8 cellular contexts compared by ENCODE assay signal in genomic region chr10:93991596-93992284, GRCh38. TPM values are rescaled to one million over a fixed set of nuclear protein-coding genes. Genes with fewer than 3 reads are reported as not detected.
DNase-seq lines count a peak whose midpoint lies in the region; ATAC-seq and TF ChIP-seq lines count a peak whose summit lies in the region.

No MANE protein-coding gene starts in this region.

- TF ChIP-seq CTCF in cardiac muscle cell (IDR thresholded peaks at IDR 0.05; ENCODE audit: low read depth, low read length) (no peak), progenitor cell of endocrine pancreas (IDR thresholded peaks at IDR 0.05; ENCODE audit: unreplicated experiment) (no peak)

- no peak for ATAC-seq in HG02870 (IDR thresholded peaks at IDR 0.05; ENCODE audit: unreplicated experiment)
- ATAC-seq in GM21737 (IDR thresholded peaks at IDR 0.05; ENCODE audit: unreplicated experiment) = no peak

- H3K27me3 ChIP-seq in cardiac muscle cell = peaks cover 5% of the 10 kb centered on the region

- H3K4me1 Mint-ChIP-seq in progenitor cell of endocrine pancreas (ENCODE audit: low read depth) = peaks cover 41% of the 10 kb centered on the region

- no peaks in the 10 kb centered on the region for H3K9me3 Mint-ChIP-seq in progenitor cell of endocrine pancreas (ENCODE audit: low read depth)

- peaks cover 17% of the 10 kb centered on the region for H3K27me3 Mint-ChIP-seq in progenitor cell of endocrine pancreas

- no peak overlapping the region for H3K27ac ChIP-seq in cardiac muscle cell

- H3K27ac Mint-ChIP-seq in progenitor cell of endocrine pancreas = peak overlapping the region; percentile 97

- DNase-seq in EL (peak; percentile 91), T1000 (lab: John Stamatoyannopoulos, UW) (peak; percentile 58), cardiac muscle cell (ENCODE audit: low read depth in 1 of 2, low spot score in 1 of 2) (peak; percentile 63 to 93), progenitor cell of endocrine pancreas (ENCODE audit: low spot score, unreplicated experiment) (peak; percentile 39), NCI-H146 treated with DMSO at 0.1 percent for 48 hours (lab: John Stamatoyannopoulos, UW; ENCODE audit: unreplicated experiment) (no peak), NCI-H748 (lab: John Stamatoyannopoulos, UW; ENCODE audit: unreplicated experiment) (no peak)

- H3K9me3 ChIP-seq in cardiac muscle cell (ENCODE audit: low read depth) = no peaks in the 10 kb centered on the region

- peak overlapping the region; percentile 47 for H3K4me3 Mint-ChIP-seq in progenitor cell of endocrine pancreas (ENCODE audit: low read depth)

- H3K4me3 ChIP-seq in cardiac muscle cell = no peak overlapping the region

- peaks cover 3% of the 10 kb centered on the region for H3K36me3 Mint-ChIP-seq in progenitor cell of endocrine pancreas (ENCODE audit: insufficient read depth)

- H3K36me3 ChIP-seq in cardiac muscle cell = no peaks in the 10 kb centered on the region

- no peaks in the 10 kb centered on the region for H3K4me1 ChIP-seq in cardiac muscle cell (ENCODE audit: low read depth)

RNA-seq across cellular contexts. Expression of gene PLCE1, which starts 2.0 kb away (rescaled TPM):
- total RNA-seq in cardiac muscle cell (0.99 and 1.9 TPM in 2 replicates), progenitor cell of endocrine pancreas (12.1 and 14.1 TPM in 2 replicates)
- polyA plus RNA-seq in cardiac muscle cell = 1.6 and 3.0 TPM in 2 replicates

Comparison
In these comparisons a context has a peak if more than half of its experiments do, and no peak if none do; other contexts are left out.
1. DNase-seq: peak in EL (single experiment), T1000 (single experiment), cardiac muscle cell (2 of 2) and progenitor cell of endocrine pancreas (single experiment); none in NCI-H146 treated with DMSO at 0.1 percent for 48 hours (single experiment) and NCI-H748 (single experiment).